18 cellular contexts compared by ENCODE assay signal in genomic region chr5:134468921-134469400, GRCh38. TPM values are rescaled to one million over a fixed set of nuclear protein-coding genes. Genes with fewer than 3 reads are reported as not detected.
DNase-seq lines count a peak whose midpoint lies in the region; ATAC-seq, FAIRE-seq and TF ChIP-seq lines count a peak whose summit lies in the region.
"Had no signal": no experiment of that assay in that cellular context is flagged by ENCODE, and none has a peak within 500 bp of the region (broad histone marks: within the 10 kb centered on the region; RNA-seq: fewer than 3 reads in every experiment).

No MANE protein-coding gene starts in this region.

- H3K36me3 Mint-ChIP-seq in MCF 10A (ENCODE audit: insufficient read depth, unreplicated experiment) = no peaks in the 10 kb centered on the region
- H3K36me3 Mint-ChIP-seq: CD14-positive monocyte had no signal

- H3K4me2 ChIP-seq in mammary epithelial cell (ENCODE audit: insufficient read depth, low read depth, low read length) = no peak overlapping the region
- H3K4me2 ChIP-seq: A549 had no signal

- H3K27ac ChIP-seq in mammary epithelial cell (ENCODE audit: insufficient read depth, low read depth, low read length) = no peak overlapping the region
- H3K27ac ChIP-seq in RWPE2 (ENCODE audit: poor library complexity, severe bottlenecking) = peak overlapping the region; percentile 96
- H3K27ac ChIP-seq in kidney (ENCODE audit: low read depth in 2 of 2, low read length in 2 of 2) = no peak overlapping the region
- H3K27ac ChIP-seq in esophagus squamous epithelium = no peak overlapping the region

- no peak for TF ChIP-seq POLR2A in esophagus squamous epithelium (IDR thresholded peaks at IDR 0.05)

- dilution Hi-C loops in mammary epithelial cell (cut with HindIII; ENCODE audit: low sequenced_read_pairs) = no loop called here

- no peaks in the 10 kb centered on the region for H4K20me1 ChIP-seq in mammary epithelial cell (ENCODE audit: insufficient read depth, low read length)

- DNase-seq in MCF 10A (ENCODE audit: unreplicated experiment) = peak; percentile 27
- DNase-seq in mammary epithelial cell = no peak
- DNase-seq in RWPE2 (ENCODE audit: low spot score) = peak; percentile 29
- DNase-seq in kidney = peak; percentile 37
- DNase-seq in esophagus squamous epithelium (lab: John Stamatoyannopoulos, UW) = no peak
- DNase-seq in NCI-H1930 (lab: John Stamatoyannopoulos, UW) = no peak
- DNase-seq in DMS79 (lab: John Stamatoyannopoulos, UW) = no peak
- DNase-seq: Caco-2, DMS153, IMR-90, MV-4-11, NCI-H1417 treated with DMSO at 0.1 percent for 48 hours, NCI-H2171, NCI-H69 had no signal

- 80% methylated on average over 2 of the region's 3 CpGs for WGBS in mammary epithelial cell (ENCODE audit: low coverage, missing lambda C conversion rate)
- WGBS in esophagus squamous epithelium, 2 donors = 54 to 58% methylated on average over 3 of the region's 3 CpGs

- ATAC-seq in RWPE2 (ENCODE audit: low read depth) = no peak
- no peak for ATAC-seq in HG03442 (IDR thresholded peaks at IDR 0.05; ENCODE audit: unreplicated experiment)
- ATAC-seq: A549 had no signal

- no peaks in the 10 kb centered on the region for H3K79me2 ChIP-seq in mammary epithelial cell (ENCODE audit: insufficient read depth, low read length)

- no TSS peak for BruUV-seq in MCF 10A (replicated peaks; lab: Mats Ljungman, UMichigan)
- BruUV-seq in mammary epithelial cell (replicated peaks; lab: Mats Ljungman, UMichigan) = no TSS peak

- H3K4me3 ChIP-seq in mammary epithelial cell (replicated peaks in 1 of 3; ENCODE audit: insufficient read depth in 1 of 3, low read depth in 2 of 3, low read length in 3 of 3) (no peak overlapping the region), RWPE2 (ENCODE audit: severe bottlenecking) (no peak overlapping the region), kidney (ENCODE audit: low read length in 2 of 2) (no peak overlapping the region), esophagus squamous epithelium (no peak overlapping the region)
- H3K4me3 ChIP-seq: A549, HAP-1 had no signal

- no peak for TF ChIP-seq CTCF in MCF 10A (IDR thresholded peaks at IDR 0.05; ENCODE audit: unreplicated experiment)
- TF ChIP-seq CTCF in mammary epithelial cell (conservative IDR thresholded peaks at IDR 0.05 in 1 of 2, IDR thresholded peaks at IDR 0.05 in 1 of 2; ENCODE audit: extremely low read depth in 1 of 2, insufficient read depth in 1 of 2, low read depth in 1 of 2, low read length in 2 of 2) = no peak
- TF ChIP-seq CTCF in RWPE2 (IDR thresholded peaks at IDR 0.05; ENCODE audit: poor library complexity, severe bottlenecking) = no peak
- TF ChIP-seq CTCF in kidney (IDR thresholded peaks at IDR 0.05; ENCODE audit: borderline replicate concordance, extremely low read depth, insufficient read depth) = no peak
- TF ChIP-seq CTCF in esophagus squamous epithelium (IDR thresholded peaks at IDR 0.05) = no peak

- CTCF ChIA-PET in MCF 10A (lab: Yijun Ruan, JAX) (interaction anchor here (1.0 to 1.5 kb wide), 3 partner anchors 51 to 118 kb away, joined by 3 to 4 read pairs (median 3); partner anchors contain the start of gene CDKN2AIPNL), mammary epithelial cell (lab: Charles Lee; ENCODE audit: low non-redundant PET) (no interaction called here)

- H3K9ac ChIP-seq in mammary epithelial cell (ENCODE audit: insufficient read depth, low read length) = no peak overlapping the region
- no peak overlapping the region for H3K9ac ChIP-seq in kidney (ENCODE audit: low read length in 2 of 2)

- H3K9me3 ChIP-seq in mammary epithelial cell (replicated peaks; ENCODE audit: insufficient read depth, low read length) (no peaks in the 10 kb centered on the region), RWPE2 (ENCODE audit: severe bottlenecking) (no peaks in the 10 kb centered on the region), kidney (ENCODE audit: control insufficient read depth in 1 of 2, low read length in 2 of 2) (no peaks in the 10 kb centered on the region), esophagus squamous epithelium (no peaks in the 10 kb centered on the region)

- intact Hi-C loops in MCF 10A (cut with micrococcal nuclease) (no loop called here), mammary epithelial cell (cut with micrococcal nuclease) (no loop called here), kidney (cut with DNase I) (no loop called here), esophagus squamous epithelium (cut with DNase I) (no loop called here)

- H3K4me1 ChIP-seq in mammary epithelial cell (ENCODE audit: insufficient read depth, low read length) (peaks cover 34% of the 10 kb centered on the region), RWPE2 (ENCODE audit: insufficient read depth, poor library complexity, severe bottlenecking) (peaks cover 14% of the 10 kb centered on the region), kidney (ENCODE audit: control insufficient read depth in 1 of 2, insufficient read depth in 1 of 2, low read depth in 1 of 2, low read length in 2 of 2) (peaks cover 14 to 17% of the 10 kb centered on the region in 2 donors), esophagus squamous epithelium (peaks cover 25 to 40% (median 32%) of the 10 kb centered on the region in 3 donors)

- no peak overlapping the region for H3K4me3 Mint-ChIP-seq in MCF 10A (ENCODE audit: unreplicated experiment)
- H3K4me3 Mint-ChIP-seq: CD14-positive monocyte had no signal

- peaks cover 13% of the 10 kb centered on the region for H3K9me3 Mint-ChIP-seq in MCF 10A (ENCODE audit: unreplicated experiment)

- peaks cover 39% of the 10 kb centered on the region for H3K4me1 Mint-ChIP-seq in MCF 10A (ENCODE audit: insufficient read depth, unreplicated experiment)

- POLR2A ChIA-PET in MCF 10A (lab: Yijun Ruan, JAX) = interaction anchor here (0.7 to 11.6 kb wide), 5 partner anchors 7 to 57 kb away, joined by 4 to 321 read pairs (median 269); partner anchors contain the start of gene JADE2

- H3K27ac Mint-ChIP-seq in MCF 10A (ENCODE audit: low read depth, unreplicated experiment) = no peak overlapping the region
- H3K27ac Mint-ChIP-seq: CD14-positive monocyte had no signal

- in situ Hi-C loops in mammary epithelial cell (cut with MboI; ENCODE audit: low sequenced_read_pairs in 2 of 2) = no loop called here

- FAIRE-seq in kidney (lab: Jason Lieb, UNC) = no peak
- FAIRE-seq: A549 had no signal

- H3K27me3 Mint-ChIP-seq in MCF 10A (ENCODE audit: insufficient read depth, unreplicated experiment) = no peaks in the 10 kb centered on the region

- H2AFZ ChIP-seq in mammary epithelial cell (ENCODE audit: low read depth, low read length) = no peak overlapping the region

- H3K27me3 ChIP-seq in mammary epithelial cell (ENCODE audit: insufficient read depth, low read length) (no peaks in the 10 kb centered on the region), RWPE2 (ENCODE audit: insufficient read depth, poor library complexity, severe bottlenecking) (no peaks in the 10 kb centered on the region), esophagus squamous epithelium (no peaks in the 10 kb centered on the region)

- H3K36me3 ChIP-seq in mammary epithelial cell (ENCODE audit: insufficient read depth, low read length) (no peaks in the 10 kb centered on the region), RWPE2 (ENCODE audit: low read depth) (no peaks in the 10 kb centered on the region; the same call in 1 of the 2 replicates), kidney (ENCODE audit: control insufficient read depth in 1 of 2, insufficient read depth in 2 of 2, low read length in 2 of 2) (no peaks in the 10 kb centered on the region), esophagus squamous epithelium (no peaks in the 10 kb centered on the region)
- H3K36me3 ChIP-seq: HAP-1 had no signal

RNA-seq across cellular contexts. Expression of gene JADE2, which starts 56.5 kb away (rescaled TPM):
- total RNA-seq in MCF 10A (2022) = 104 and 138 TPM in 2 replicates
- total RNA-seq in mammary epithelial cell = 10 to 100 TPM; 41.2 to 49.6 TPM
- polyA plus RNA-seq in mammary epithelial cell = 23.5 TPM
- 50.6 TPM for polyA minus RNA-seq in mammary epithelial cell
- total RNA-seq in kidney = 99.6 TPM
- 9.2 TPM for polyA plus RNA-seq in kidney (ENCODE audit: insufficient read depth, low read depth, low replicate concordance)
- 10 to 100 TPM in 3 of 4 donors, 1 to 10 TPM in 1; 9.1 to 32.8 (median 14.9) TPM for total RNA-seq in esophagus squamous epithelium

RNA-seq across cellular contexts. Expression of gene CDKN2AIPNL, which starts 57.3 kb away (rescaled TPM):
- total RNA-seq in MCF 10A (2022) (75.1 and 82.4 TPM in 2 replicates), mammary epithelial cell (10 to 100 TPM; 28.7 to 30.0 TPM), kidney (19.0 TPM), esophagus squamous epithelium (10 to 100 TPM in 3 of 4 donors, 1 to 10 TPM in 1; 6.9 to 28.3 (median 13.2) TPM)
- polyA plus RNA-seq in mammary epithelial cell (17.5 TPM), kidney (ENCODE audit: insufficient read depth, low read depth, low replicate concordance) (38.2 TPM)
- polyA minus RNA-seq in mammary epithelial cell = 4.7 TPM

Comparison
In these comparisons a context has a peak if more than half of its experiments do, and no peak if none do; other contexts are left out.
1. DNase-seq: peak in MCF 10A (single experiment), RWPE2 (single experiment) and kidney (single experiment); none in mammary epithelial cell (single experiment), esophagus squamous epithelium (single experiment), NCI-H1930 (0 of 2) and DMS79 (single experiment).